In the genomic region with DNA sequence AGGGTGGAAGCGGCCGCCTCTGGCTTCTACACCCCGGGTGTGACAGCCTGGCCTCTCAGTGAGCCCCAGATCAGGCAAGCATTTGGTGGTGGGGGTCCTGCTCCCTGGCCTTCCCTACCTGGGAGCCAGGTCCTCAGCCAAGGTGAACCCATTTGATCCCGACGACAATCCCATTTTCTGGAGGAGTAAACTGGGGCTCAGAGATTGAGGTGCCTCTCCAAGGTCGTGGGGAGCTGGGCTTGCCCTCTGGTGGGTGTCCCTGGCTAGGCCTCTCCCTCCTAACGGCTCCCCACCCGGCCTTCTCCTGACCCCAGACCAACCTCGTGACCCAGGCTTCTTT, we compare ENCODE assay signal across 9 cellular contexts. TPM values are rescaled to one million over a fixed set of nuclear protein-coding genes. Genes with fewer than 3 reads are reported as not detected.
A peak's percentile ranks its signal among the peaks of the same experiment; 100 is the strongest.
DNase-seq lines count a peak whose midpoint lies in the region; ATAC-seq and TF ChIP-seq lines count a peak whose summit lies in the region.
"Had no signal": no experiment of that assay in that cellular context is flagged by ENCODE, and none has a peak within 500 bp of the region (broad histone marks: within the 10 kb centered on the region; RNA-seq: fewer than 3 reads in every experiment).

No MANE protein-coding gene starts in this region.

- ATAC-seq in HG02588 (IDR thresholded peaks at IDR 0.05; ENCODE audit: unreplicated experiment) (peak; percentile 14), naive B cell (ENCODE audit: low read depth in 2 of 2) (peak in 1 of 2 donors; percentile 23)

- intact Hi-C loops in colonic mucosa (cut with DNase I): no loop called here

- H3K27ac Mint-ChIP-seq in naive B cell: peak overlapping the region in 1 of 6 donors; percentile 15

- H3K4me1 ChIP-seq in colonic mucosa: peaks cover 20% of the 10 kb centered on the region

- no peaks in the 10 kb centered on the region for H3K36me3 Mint-ChIP-seq in naive B cell

- no peak overlapping the region for H3K27ac ChIP-seq in colonic mucosa

- H3K27me3 ChIP-seq in colonic mucosa: no peaks in the 10 kb centered on the region

- no peaks in the 10 kb centered on the region for H3K9me3 Mint-ChIP-seq in naive B cell

- no peaks in the 10 kb centered on the region for H3K9me3 ChIP-seq in colonic mucosa

- H3K4me3 ChIP-seq in AG10803 (ENCODE audit: low read length) (peak overlapping the region; percentile 36), colonic mucosa (peak overlapping the region; percentile 48)

- DNase-seq in AG10803 (ENCODE audit: low read depth): no peak
- DNase-seq in colonic mucosa: no peak
- no peak for DNase-seq in naive B cell
- DNase-seq in HuH-7 (ENCODE audit: low spot score): no peak
- no peak for DNase-seq in AG08396 (ENCODE audit: low spot score)
- no peak for DNase-seq in ureter (ENCODE audit: low spot score)
- DNase-seq in OCI-M1 (lab: John Stamatoyannopoulos, UW): no peak

- H3K4me1 Mint-ChIP-seq in naive B cell: peaks cover 0 to 7% (median 4%) of the 10 kb centered on the region in 3 donors

- peak overlapping the region; percentile 51 to 54 for H3K9ac ChIP-seq in colonic mucosa (ENCODE audit: low read depth in 2 of 2, low read length in 2 of 2)

- peak overlapping the region in 7 of 8 donors; percentile 12 to 77 (median 47) for H3K4me3 Mint-ChIP-seq in naive B cell

- TF ChIP-seq CTCF in AG10803 (conservative IDR thresholded peaks at IDR 0.05; ENCODE audit: low read length) (no peak), colonic mucosa (IDR thresholded peaks at IDR 0.05) (no peak)

- H3K27me3 Mint-ChIP-seq in naive B cell: peaks cover 3 to 37% (median 20%) of the 10 kb centered on the region in 3 donors

- H3K36me3 ChIP-seq in colonic mucosa: no peaks in the 10 kb centered on the region

RNA-seq across cellular contexts. Expression of gene EXOC3L4, which starts 2.7 kb away (rescaled TPM):
- total RNA-seq in colonic mucosa (10 to 100 TPM; 11.3 to 15.6 TPM), ureter (2.5 TPM)
- not detected for polyA plus RNA-seq in naive B cell (ENCODE audit: low read depth in 6 of 6)
- total RNA-seq: pulmonary artery endothelial cell had no signal

RNA-seq across cellular contexts. Expression of gene LBHD2, which starts 7.8 kb away (rescaled TPM):
- total RNA-seq in colonic mucosa (not detected), ureter (not detected)
- not detected for polyA plus RNA-seq in naive B cell (ENCODE audit: low read depth in 6 of 6)
- total RNA-seq: pulmonary artery endothelial cell had no signal

RNA-seq across cellular contexts. Expression of gene TNFAIP2, which starts 31.4 kb away (rescaled TPM):
- 10 to 100 TPM; 10.5 to 26.9 TPM for total RNA-seq in colonic mucosa
- polyA plus RNA-seq in naive B cell (ENCODE audit: low read depth in 6 of 6): 1 to 10 TPM in 1 of 6 donors, under 1 TPM in 2, not detected in 3; 0.41 to 2.1 (median 0.43) TPM
- total RNA-seq in ureter: 720 TPM

RNA-seq across cellular contexts. Expression of gene CDC42BPB, which starts 34.5 kb away (rescaled TPM):
- total RNA-seq in colonic mucosa: 10 to 100 TPM; 67.9 to 83.8 TPM
- 1 to 10 TPM in 2 of 6 donors, under 1 TPM in 3, not detected in 1; 0.81 to 2.7 (median 0.97) TPM for polyA plus RNA-seq in naive B cell (ENCODE audit: low read depth in 6 of 6)
- 131 TPM for total RNA-seq in ureter

Comparison
In these comparisons a context has a peak if more than half of its experiments do, and no peak if none do; other contexts are left out.
1. RNA of gene TNFAIP2, which starts 31.4 kb away (total RNA-seq): 720 TPM in ureter (single experiment); 10.5 to 26.9 TPM in colonic mucosa; every median in the first group is over 10 times any median in the second.